Comparison of ENCODE assay signal across 12 cellular contexts in genomic region chr15:74543043-74543422, GRCh38. TPM values are rescaled to one million over a fixed set of nuclear protein-coding genes. Genes with fewer than 3 reads are reported as not detected.
DNase-seq lines count a peak whose midpoint lies in the region; ATAC-seq and TF ChIP-seq lines count a peak whose summit lies in the region.
"Had no signal": no experiment of that assay in that cellular context is flagged by ENCODE, and none has a peak within 500 bp of the region (broad histone marks: within the 10 kb centered on the region; RNA-seq: fewer than 3 reads in every experiment).

No MANE protein-coding gene starts in this region.

- H3K36me3 ChIP-seq in cardiac muscle cell = peaks cover 8% of the 10 kb centered on the region
- H3K36me3 ChIP-seq in iPS-15b (ENCODE audit: control insufficient read depth, insufficient read depth, low read length) = peaks cover 14% of the 10 kb centered on the region
- H3K36me3 ChIP-seq: BE2C had no signal

- H3K27ac Mint-ChIP-seq in WTC11 = peak overlapping the region; percentile 91
- no peak overlapping the region for H3K27ac Mint-ChIP-seq in stimulated activated naive CD8-positive, alpha-beta T cell treated with anti-CD3 and anti-CD28 coated beads, Interleukin-15, amount 100 ng/mL, for 72 hours

- ATAC-seq in left cardiac atrium = no peak
- no peak for ATAC-seq in WTC11
- no peak for ATAC-seq in stimulated activated naive CD8-positive, alpha-beta T cell treated with anti-CD3 and anti-CD28 coated beads, Interleukin-15, amount 100 ng/mL, for 72 hours

- peaks cover 45% of the 10 kb centered on the region for H3K36me3 Mint-ChIP-seq in WTC11

- POLR2A ChIA-PET in WTC11 (lab: Charles Lee) = no interaction called here

- peak overlapping the region; percentile 90 for H3K27ac ChIP-seq in cardiac muscle cell

- peaks cover 53% of the 10 kb centered on the region for H3K4me1 Mint-ChIP-seq in WTC11
- peaks cover 69% of the 10 kb centered on the region for H3K4me1 Mint-ChIP-seq in stimulated activated naive CD8-positive, alpha-beta T cell treated with anti-CD3 and anti-CD28 coated beads, Interleukin-15, amount 100 ng/mL, for 72 hours

- DNase-seq in cardiac muscle cell (ENCODE audit: low read depth in 1 of 2, low spot score in 1 of 2) = no peak
- no peak for DNase-seq in left cardiac atrium
- no peak for DNase-seq in WTC11 (ENCODE audit: low spot score)
- no peak for DNase-seq in stimulated activated naive CD8-positive, alpha-beta T cell treated with anti-CD3 and anti-CD28 coated beads, Interleukin-15, amount 100 ng/mL, for 72 hours
- DNase-seq in stimulated activated CD4-positive, alpha-beta T cell treated with anti-CD3 and anti-CD28 coated beads, Interleukin-12 subunit alpha, Interleukin-12 subunit beta, amount 100 ng/mL, for 4 hours = no peak
- no peak for DNase-seq in KG1 (lab: John Stamatoyannopoulos, UW)
- no peak for DNase-seq in GM10266 (ENCODE audit: extremely low spot score)
- DNase-seq: BE2C, GF-D8, hypothalamus, NCI-H2029 treated with DMSO at 0.1 percent for 48 hours had no signal

- H3K4me3 Mint-ChIP-seq in WTC11 = peak overlapping the region; percentile 98
- peak overlapping the region; percentile 94 to 100 for H3K4me3 Mint-ChIP-seq in stimulated activated naive CD8-positive, alpha-beta T cell treated with anti-CD3 and anti-CD28 coated beads, Interleukin-15, amount 100 ng/mL, for 72 hours

- H3K9me3 Mint-ChIP-seq in WTC11 = no peaks in the 10 kb centered on the region
- H3K9me3 Mint-ChIP-seq in stimulated activated naive CD8-positive, alpha-beta T cell treated with anti-CD3 and anti-CD28 coated beads, Interleukin-15, amount 100 ng/mL, for 72 hours = no peaks in the 10 kb centered on the region

- no peaks in the 10 kb centered on the region for H3K27me3 ChIP-seq in cardiac muscle cell
- no peaks in the 10 kb centered on the region for H3K27me3 ChIP-seq in iPS-15b (ENCODE audit: control insufficient read depth, insufficient read depth, low read length)

- intact Hi-C loops in left cardiac atrium (cut with DNase I) = loop anchor here in 1 of 2 donors (5.0 kb wide), 1 partner anchor 69 kb away; no protein-coding TSS in a partner anchor

- H3K9ac ChIP-seq in iPS-15b (ENCODE audit: low read depth, low read length) = peak overlapping the region; percentile 26

- CTCF ChIA-PET in WTC11 (lab: Charles Lee) = interaction anchor here (0.6 to 0.9 kb wide), 2 partner anchors 12 to 61 kb away, joined by 3 read pairs; no protein-coding TSS in a partner anchor

- TF ChIP-seq CTCF in cardiac muscle cell (IDR thresholded peaks at IDR 0.05; ENCODE audit: low read depth, low read length) = no peak
- TF ChIP-seq CTCF in WTC11 (IDR thresholded peaks at IDR 0.05) = no peak
- no peak for TF ChIP-seq CTCF in GM10266 (IDR thresholded peaks at IDR 0.05; ENCODE audit: control insufficient read depth, insufficient read depth, low read depth, missing control alignments)

- H3K9me3 ChIP-seq in cardiac muscle cell (ENCODE audit: low read depth) (no peaks in the 10 kb centered on the region), iPS-15b (ENCODE audit: control insufficient read depth, insufficient read depth, low read length) (no peaks in the 10 kb centered on the region)
- H3K9me3 ChIP-seq: BE2C had no signal

- peaks cover 37% of the 10 kb centered on the region for H3K4me1 ChIP-seq in cardiac muscle cell (ENCODE audit: low read depth)
- H3K4me1 ChIP-seq in iPS-15b (ENCODE audit: control insufficient read depth, insufficient read depth, low read length) = peaks cover 13% of the 10 kb centered on the region

- peak overlapping the region; percentile 99 for H3K4me3 ChIP-seq in cardiac muscle cell
- peak overlapping the region; percentile 94 for H3K4me3 ChIP-seq in iPS-15b (ENCODE audit: low read depth, low read length)

- H3K27me3 Mint-ChIP-seq in WTC11 (ENCODE audit: low read depth) = no peaks in the 10 kb centered on the region; the same call in 1 of the 2 replicates
- no peaks in the 10 kb centered on the region for H3K27me3 Mint-ChIP-seq in stimulated activated naive CD8-positive, alpha-beta T cell treated with anti-CD3 and anti-CD28 coated beads, Interleukin-15, amount 100 ng/mL, for 72 hours

TF ChIP-seq in WTC11, 78 proteins besides CTCF, POLR2A, EP300 and RAD21:
- TF ChIP-seq SOX15 (CRISPR knock-in tag; IDR thresholded peaks at IDR 0.05) (no peak), CREM (CRISPR knock-in tag; IDR thresholded peaks at IDR 0.05) (no peak), RORB (CRISPR knock-in tag; IDR thresholded peaks at IDR 0.05) (no peak), PRRX2 (CRISPR knock-in tag; IDR thresholded peaks at IDR 0.05) (no peak), NR1H2 (CRISPR knock-in tag; IDR thresholded peaks at IDR 0.05) (no peak), SP1 (CRISPR knock-in tag; conservative IDR thresholded peaks at IDR 0.05) (no peak), ERG (CRISPR knock-in tag; IDR thresholded peaks at IDR 0.05) (no peak), E2F1 (CRISPR knock-in tag; IDR thresholded peaks at IDR 0.05) (no peak)

RNA-seq across cellular contexts. Expression of gene ARID3B, which starts 2.0 kb away (rescaled TPM):
- total RNA-seq in cardiac muscle cell (60.7 and 69.8 TPM in 2 replicates), left cardiac atrium (1 to 10 TPM; 2.1 to 2.6 TPM), WTC11 (2021) (122 to 133 TPM (median 124 TPM) in 3 replicates)
- 70.5 and 72.6 TPM in 2 replicates for polyA plus RNA-seq in cardiac muscle cell

Comparison
In these comparisons a context has a peak if more than half of its experiments do, and no peak if none do; other contexts are left out.
1. RNA of gene ARID3B, which starts 2.0 kb away (total RNA-seq): 122 to 133 TPM in WTC11 and 60.7 to 69.8 TPM in cardiac muscle cell; 2.1 to 2.6 TPM in left cardiac atrium; every median in the first group is over 10 times any median in the second.